ENCODE assay signal across 8 cellular contexts in the genomic region with DNA sequence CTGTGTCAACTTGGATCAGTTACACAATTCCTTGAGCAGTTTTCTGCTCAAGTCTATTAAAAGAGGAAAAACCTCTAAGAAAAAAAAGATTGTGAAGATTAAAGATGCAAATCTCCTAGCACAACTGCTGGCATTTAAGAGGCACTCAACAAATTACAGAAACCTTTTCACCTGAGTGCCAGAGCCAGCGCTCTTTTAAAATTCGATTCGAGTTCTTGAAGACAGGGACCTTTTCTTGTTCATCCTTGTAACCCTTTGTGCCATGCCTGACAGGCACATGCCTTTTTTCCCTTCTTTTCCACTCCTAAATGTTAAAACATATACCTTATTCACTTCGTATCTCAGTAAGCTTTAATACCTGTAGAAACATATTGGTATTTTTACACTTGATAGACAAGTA. TPM values are rescaled to one million over a fixed set of nuclear protein-coding genes. Genes with fewer than 3 reads are reported as not detected.
DNase-seq lines count a peak whose midpoint lies in the region; ATAC-seq and TF ChIP-seq lines count a peak whose summit lies in the region.

No MANE protein-coding gene starts in this region.

- no peak for TF ChIP-seq CTCF in cardiac muscle cell (IDR thresholded peaks at IDR 0.05; ENCODE audit: low read depth, low read length)
- no peak for TF ChIP-seq CTCF in ascending aorta (IDR thresholded peaks at IDR 0.05)
- TF ChIP-seq CTCF in lower leg skin (IDR thresholded peaks at IDR 0.05): no peak
- no peak for TF ChIP-seq CTCF in uterus (IDR thresholded peaks at IDR 0.05)

- H3K4me1 ChIP-seq in cardiac muscle cell (ENCODE audit: low read depth) (peaks cover 8% of the 10 kb centered on the region), ascending aorta (peaks cover 0 to 13% of the 10 kb centered on the region in 2 donors), uterus (no peaks in the 10 kb centered on the region)

- H3K4me3 ChIP-seq in cardiac muscle cell: peak overlapping the region; percentile 84
- H3K4me3 ChIP-seq in ascending aorta: peak overlapping the region; percentile 69 to 73
- H3K4me3 ChIP-seq in lower leg skin (ENCODE audit: low read depth, poor library complexity, severe bottlenecking): peak overlapping the region; percentile 62
- peak overlapping the region; percentile 55 to 67 for H3K4me3 ChIP-seq in uterus

- H3K9me3 ChIP-seq in cardiac muscle cell (ENCODE audit: low read depth) (no peaks in the 10 kb centered on the region), ascending aorta (no peaks in the 10 kb centered on the region), uterus (no peaks in the 10 kb centered on the region)

- TF ChIP-seq POLR2A in lower leg skin (IDR thresholded peaks at IDR 0.05): no peak
- no peak for TF ChIP-seq POLR2A in uterus (IDR thresholded peaks at IDR 0.05)

- H3K27ac ChIP-seq in cardiac muscle cell: no peak overlapping the region
- H3K27ac ChIP-seq in ascending aorta: no peak overlapping the region
- peak overlapping the region; percentile 80 to 89 for H3K27ac ChIP-seq in uterus

- H3K36me3 ChIP-seq in cardiac muscle cell (no peaks in the 10 kb centered on the region), ascending aorta (peaks cover 0 to 4% of the 10 kb centered on the region in 2 donors), uterus (no peaks in the 10 kb centered on the region)

- ATAC-seq in HG02970 (IDR thresholded peaks at IDR 0.05; ENCODE audit: low FRiP score, unreplicated experiment) (no peak), HG02763 (IDR thresholded peaks at IDR 0.05; ENCODE audit: unreplicated experiment) (no peak)

- H3K27me3 ChIP-seq in cardiac muscle cell: no peaks in the 10 kb centered on the region
- H3K27me3 ChIP-seq in ascending aorta: no peaks in the 10 kb centered on the region
- no peaks in the 10 kb centered on the region for H3K27me3 ChIP-seq in uterus

- DNase-seq in cardiac muscle cell (ENCODE audit: low read depth in 1 of 2, low spot score in 1 of 2) (no peak), cardiac septum (ENCODE audit: low spot score) (no peak), ascending aorta (ENCODE audit: low spot score in 2 of 2) (no peak), lower leg skin (ENCODE audit: low spot score in 2 of 2) (no peak), uterus (no peak)
- DNase-seq in activated effector memory CD4-positive, alpha-beta T cell treated with Interleukin-2 at 50 U/mL for 16 hours: no peak

- intact Hi-C loops in cardiac septum (cut with DNase I) (loop anchor here (1.0 to 10.0 kb wide), 2 partner anchors 9 to 1446 kb away; a partner anchor contains a TSS), ascending aorta (cut with DNase I) (loop anchor here (1.0 to 10.0 kb wide), 3 partner anchors 9 to 1836 kb away; a partner anchor contains a TSS), lower leg skin (cut with DNase I; ENCODE audit: low total_unique reads) (no loop called here), uterus (cut with DNase I; ENCODE audit: low total_unique reads) (no loop called here)

- 0 to 1% methylated on average over 4 of the region's 4 CpGs for WGBS in lower leg skin, 2 donors

RNA-seq across cellular contexts. Expression of a gene that starts 0.8 kb away (rescaled TPM):
- total RNA-seq in cardiac muscle cell (7.3 and 11.4 TPM in 2 replicates), cardiac septum (8.7 TPM), ascending aorta (5.4 TPM), lower leg skin (10 to 100 TPM in 1 of 4 donors, 1 to 10 TPM in 3; 5.9 to 12.8 (median 8.6) TPM), uterus (10 to 100 TPM in 3 of 4 donors, 1 to 10 TPM in 1; 8.5 to 43.3 (median 26.2) TPM)
- 15.4 and 26.1 TPM in 2 replicates for polyA plus RNA-seq in cardiac muscle cell

RNA-seq across cellular contexts. Expression of a gene that starts 8.6 kb away (rescaled TPM):
- 22.7 and 30.3 TPM in 2 replicates for total RNA-seq in cardiac muscle cell
- polyA plus RNA-seq in cardiac muscle cell: 15.9 and 18.8 TPM in 2 replicates
- total RNA-seq in cardiac septum: 7.1 TPM
- 8.3 TPM for total RNA-seq in ascending aorta
- 10 to 100 TPM; 10.9 to 15.9 (median 14.0) TPM for total RNA-seq in lower leg skin
- total RNA-seq in uterus: 10 to 100 TPM in 2 of 4 donors, 1 to 10 TPM in 2; 1.5 to 76.5 (median 11.6) TPM

Comparison
In these comparisons a context has a peak if more than half of its experiments do, and no peak if none do; other contexts are left out.
1. H3K27ac ChIP-seq: peak in uterus (2 of 2); none in cardiac muscle cell (single experiment) and ascending aorta (0 of 2).
2. intact Hi-C loops: an anchor here in cardiac septum (1.0 to 10.0 kb wide) and ascending aorta (1.0 to 10.0 kb wide); none called in lower leg skin and uterus.
3. Peak in every context shown above with its lines, with median percentiles within 50 percentile points of each other: H3K4me3 ChIP-seq.